ENCODE assay signal across 13 cellular contexts in genomic region chr1:202017385-202018225, GRCh38. TPM values are rescaled to one million over a fixed set of nuclear protein-coding genes. Genes with fewer than 3 reads are reported as not detected.
DNase-seq lines count a peak whose midpoint lies in the region; ATAC-seq and TF ChIP-seq lines count a peak whose summit lies in the region.
"Had no signal": no experiment of that assay in that cellular context is flagged by ENCODE, and none has a peak within 500 bp of the region (broad histone marks: within the 10 kb centered on the region; RNA-seq: fewer than 3 reads in every experiment).

No MANE protein-coding gene starts in this region.

- peak overlapping the region; percentile 78 for H2BK12ac ChIP-seq in trophoblast cell (ENCODE audit: low read length)

- H3K27me3 ChIP-seq in esophagus (ENCODE audit: control insufficient read depth in 1 of 2, insufficient read depth in 2 of 2, low read length in 2 of 2) (no peaks in the 10 kb centered on the region), trophoblast cell (ENCODE audit: insufficient read depth, low read length) (no peaks in the 10 kb centered on the region), right atrium auricular region (no peaks in the 10 kb centered on the region)

- H3K27ac ChIP-seq in esophagus (ENCODE audit: low read depth in 2 of 2, low read length in 1 of 2) (peak overlapping the region; percentile 93 to 96), trophoblast cell (ENCODE audit: low read depth, low read length) (peak overlapping the region; percentile 16), right atrium auricular region (no peak overlapping the region)

- TF ChIP-seq CTCF in right atrium auricular region (IDR thresholded peaks at IDR 0.05) = no peak

- H3K4me3 ChIP-seq in esophagus (ENCODE audit: low read depth in 1 of 2, low read length in 2 of 2) = peak overlapping the region in 1 of 2 donors; percentile 8
- no peak overlapping the region for H3K4me3 ChIP-seq in trophoblast cell (ENCODE audit: low read depth, low read length)
- no peak overlapping the region for H3K4me3 ChIP-seq in right atrium auricular region

- 66 to 80% methylated on average over 24 of the region's 24 CpGs for WGBS in esophagus, 2 donors
- WGBS in trophoblast cell (ENCODE audit: extremely low coverage, insufficient coverage, insufficient read length) = no CpG with 5 or more reads among the region's 24 CpGs

- no peak overlapping the region for H2BK5ac ChIP-seq in trophoblast cell (ENCODE audit: low read depth, low read length, poor library complexity)

- peak overlapping the region; percentile 11 for H3K14ac ChIP-seq in trophoblast cell (ENCODE audit: low read length)

- H2BK120ac ChIP-seq in trophoblast cell (ENCODE audit: insufficient read depth, low read length, poor library complexity) = peak overlapping the region; percentile 23

- no peaks in the 10 kb centered on the region for H3K79me2 ChIP-seq in trophoblast cell (ENCODE audit: control insufficient read depth, insufficient read depth, low read length, poor library complexity)

- H3K4me1 ChIP-seq in esophagus (ENCODE audit: control insufficient read depth in 2 of 2, insufficient read depth in 2 of 2, low read length in 1 of 2) (peaks cover 4 to 16% of the 10 kb centered on the region in 2 donors), trophoblast cell (ENCODE audit: control insufficient read depth in 1 of 2, insufficient read depth in 2 of 2, low read length in 2 of 2) (peaks cover 17 to 20% of the 10 kb centered on the region in 2 experiments), right atrium auricular region (peaks cover 0 to 7% of the 10 kb centered on the region in 2 donors)

- H3K23ac ChIP-seq in trophoblast cell (ENCODE audit: low read length) = no peak overlapping the region

- peak overlapping the region; percentile 5 for H2AFZ ChIP-seq in trophoblast cell (ENCODE audit: insufficient read depth, low read length, poor library complexity)

- peak overlapping the region; percentile 61 for H4K91ac ChIP-seq in trophoblast cell (ENCODE audit: low read depth, low read length)

- H3K18ac ChIP-seq in trophoblast cell (ENCODE audit: low read length) = peak overlapping the region; percentile 66

- H3K9me3 ChIP-seq in esophagus (ENCODE audit: control insufficient read depth in 2 of 2, insufficient read depth in 1 of 2, low read depth in 1 of 2, low read length in 1 of 2) = no peaks in the 10 kb centered on the region
- H3K9me3 ChIP-seq in trophoblast cell (ENCODE audit: insufficient read depth, low read depth, low read length) = peaks cover 2% of the 10 kb centered on the region
- H3K9me3 ChIP-seq in right atrium auricular region = no peaks in the 10 kb centered on the region
- H3K9me3 ChIP-seq: SK-N-SH had no signal

- H3K79me1 ChIP-seq in trophoblast cell (ENCODE audit: low read length) = peaks cover 13% of the 10 kb centered on the region

- peak overlapping the region; percentile 65 for H2AK5ac ChIP-seq in trophoblast cell (ENCODE audit: low read length)

- no peak overlapping the region for H3K4me2 ChIP-seq in trophoblast cell (ENCODE audit: low read length)
- H3K4me2 ChIP-seq: SK-N-SH had no signal

- peak overlapping the region; percentile 9 for H3K4ac ChIP-seq in trophoblast cell (ENCODE audit: low read depth, low read length)

- H4K12ac ChIP-seq in trophoblast cell (ENCODE audit: low read depth, low read length) = no peak overlapping the region

- H4K8ac ChIP-seq in trophoblast cell (ENCODE audit: low read depth, low read length) = peak overlapping the region; percentile 64

- ATAC-seq in GM18519 (IDR thresholded peaks at IDR 0.05; ENCODE audit: low FRiP score, unreplicated experiment) (no peak), GM18909 (IDR thresholded peaks at IDR 0.05; ENCODE audit: poor library complexity, unreplicated experiment) (no peak)

- DNase-seq in ELF-1 (ENCODE audit: low read depth, low spot score) = peak; percentile 45
- DNase-seq in NCI-H2107 (lab: John Stamatoyannopoulos, UW) = peak; percentile 60
- peak; percentile 67 to 76 for DNase-seq in trophoblast cell
- DNase-seq in right atrium auricular region (ENCODE audit: low spot score) = no peak
- no peak for DNase-seq in NOMO-1 treated with DMSO at 0.1 percent for 48 hours (lab: John Stamatoyannopoulos, UW; ENCODE audit: unreplicated experiment)
- DNase-seq: activated CD4-positive, CD25-positive, alpha-beta regulatory T cell treated with anti-CD3 and anti-CD28 coated beads, Interleukin-2, amount 50 U/mL, for 72 hours; naive B cell; NCI-H1436 treated with DMSO at 0.1 percent for 48 hours; SK-N-SH; stimulated activated CD4-positive, alpha-beta T cell treated with anti-CD3 and anti-CD28 coated beads, Interleukin-12 subunit alpha, Interleukin-12 subunit beta, amount 100 ng/mL, for 4 hours had no signal

- H3K36me3 ChIP-seq in esophagus (ENCODE audit: control insufficient read depth in 2 of 2, insufficient read depth in 2 of 2, low read length in 1 of 2) (peaks cover 8 to 26% of the 10 kb centered on the region in 2 donors), trophoblast cell (ENCODE audit: control insufficient read depth in 1 of 2, insufficient read depth in 2 of 2, low read length in 2 of 2) (peaks cover 24 to 27% of the 10 kb centered on the region in 2 experiments), right atrium auricular region (no peaks in the 10 kb centered on the region)

- no peak overlapping the region for H3K9ac ChIP-seq in trophoblast cell (ENCODE audit: low read length)
- H3K9ac ChIP-seq: SK-N-SH had no signal

RNA-seq across cellular contexts. Expression of gene ELF3, which starts 7.2 kb away (rescaled TPM):
- polyA plus RNA-seq in esophagus = 100 to 1,000 TPM; 440 to 749 TPM
- 35.9 and 38.6 TPM in 2 replicates for polyA plus RNA-seq in trophoblast cell (2013)
- 1 to 10 TPM in 1 of 2 donors, not detected in 1; 1.7 TPM for total RNA-seq in right atrium auricular region

RNA-seq across cellular contexts. Expression of gene RNPEP, which starts 35.2 kb away (rescaled TPM):
- polyA plus RNA-seq in esophagus = 10 to 100 TPM; 45.3 to 52.3 TPM
- 43.6 and 45.1 TPM in 2 replicates for polyA plus RNA-seq in trophoblast cell (2013)
- total RNA-seq in right atrium auricular region = 10 to 100 TPM; 22.4 to 26.1 TPM

Comparison
In these comparisons a context has a peak if more than half of its experiments do, and no peak if none do; other contexts are left out.
1. DNase-seq: peak in ELF-1 (single experiment), NCI-H2107 (single experiment) and trophoblast cell (2 of 2); none in right atrium auricular region (single experiment) and NOMO-1 treated with DMSO at 0.1 percent for 48 hours (single experiment).
2. H3K27ac ChIP-seq: peak in esophagus (2 of 2) and trophoblast cell (single experiment); none in right atrium auricular region (0 of 2).